In genomic region chr19:16566702-16567101, GRCh38 we compare ENCODE assay signal across 15 cellular contexts. TPM values are rescaled to one million over a fixed set of nuclear protein-coding genes. Genes with fewer than 3 reads are reported as not detected.
DNase-seq lines count a peak whose midpoint lies in the region; ATAC-seq and FAIRE-seq lines count a peak whose summit lies in the region.
"Had no signal": no experiment of that assay in that cellular context is flagged by ENCODE, and none has a peak within 500 bp of the region (broad histone marks: within the 10 kb centered on the region; RNA-seq: fewer than 3 reads in every experiment).

No MANE protein-coding gene starts in this region.

- ATAC-seq in natural killer cell treated with Interleukin-12 subunit alpha and Interleukin-12 subunit beta and Interleukin-15 and Interleukin-18, amount 100 ng/mL, for 72 hours = no peak

- no peak overlapping the region for H3K4me3 ChIP-seq in BLaER1 treated with 17β-estradiol and CSF1 and Interleukin-3, amounts not matched to agents 10 nM and 100 nM
- H3K4me3 ChIP-seq: right atrium auricular region had no signal

- peaks cover 15 to 29% (median 26%) of the 10 kb centered on the region in 10 experiments for H3K4me1 ChIP-seq in BLaER1 treated with 17β-estradiol and CSF1 and Interleukin-3, amounts not matched to agents 10 nM and 100 nM

- no peaks in the 10 kb centered on the region for H3K9me3 Mint-ChIP-seq in activated naive CD8-positive, alpha-beta T cell treated with anti-CD3 and anti-CD28 coated beads for 36 hours
- no peaks in the 10 kb centered on the region for H3K9me3 Mint-ChIP-seq in natural killer cell treated with Interleukin-12 subunit alpha and Interleukin-12 subunit beta and Interleukin-15 and Interleukin-18, amount 100 ng/mL, for 72 hours
- H3K9me3 Mint-ChIP-seq: H9, nephron had no signal

- no peaks in the 10 kb centered on the region for H3K27me3 Mint-ChIP-seq in activated naive CD8-positive, alpha-beta T cell treated with anti-CD3 and anti-CD28 coated beads for 36 hours
- no peaks in the 10 kb centered on the region for H3K27me3 Mint-ChIP-seq in natural killer cell treated with Interleukin-12 subunit alpha and Interleukin-12 subunit beta and Interleukin-15 and Interleukin-18, amount 100 ng/mL, for 72 hours

- peaks cover 80 to 92% (median 88%) of the 10 kb centered on the region in 11 experiments for H3K36me3 ChIP-seq in BLaER1 treated with 17β-estradiol and CSF1 and Interleukin-3, amounts not matched to agents 10 nM and 100 nM

- H3K36me3 Mint-ChIP-seq in activated naive CD8-positive, alpha-beta T cell treated with anti-CD3 and anti-CD28 coated beads for 36 hours = peaks cover 42% of the 10 kb centered on the region
- peaks cover 19% of the 10 kb centered on the region for H3K36me3 Mint-ChIP-seq in natural killer cell treated with Interleukin-12 subunit alpha and Interleukin-12 subunit beta and Interleukin-15 and Interleukin-18, amount 100 ng/mL, for 72 hours

- FAIRE-seq in GM19239 (lab: Jason Lieb, UNC) = peak; percentile 23

- H3K27me3 ChIP-seq in BLaER1 treated with 17β-estradiol and CSF1 and Interleukin-3, amounts not matched to agents 10 nM and 100 nM = no peaks in the 10 kb centered on the region
- H3K27me3 ChIP-seq: right atrium auricular region had no signal

- peak overlapping the region; percentile 93 for H3K27ac Mint-ChIP-seq in activated naive CD8-positive, alpha-beta T cell treated with anti-CD3 and anti-CD28 coated beads for 36 hours
- H3K27ac Mint-ChIP-seq in natural killer cell treated with Interleukin-12 subunit alpha and Interleukin-12 subunit beta and Interleukin-15 and Interleukin-18, amount 100 ng/mL, for 72 hours = peak overlapping the region; percentile 72
- H3K27ac Mint-ChIP-seq: H9, nephron had no signal

- H3K9ac ChIP-seq in BLaER1 treated with 17β-estradiol and CSF1 and Interleukin-3, amounts not matched to agents 10 nM and 100 nM = peak overlapping the region in 8 of 11 experiments; percentile 13 to 51 (median 23); a peak in 10 of 22 replicates

- no peak for DNase-seq in GM19239 (ENCODE audit: insufficient read length, low spot score)
- no peak for DNase-seq in activated naive CD8-positive, alpha-beta T cell treated with anti-CD3 and anti-CD28 coated beads for 36 hours
- no peak for DNase-seq in natural killer cell treated with Interleukin-12 subunit alpha and Interleukin-12 subunit beta and Interleukin-15 and Interleukin-18, amount 100 ng/mL, for 72 hours (ENCODE audit: low spot score)
- DNase-seq in NCI-H1694 treated with DMSO at 0.1 percent for 48 hours (lab: John Stamatoyannopoulos, UW) = no peak
- DNase-seq in HT-29 (ENCODE audit: low spot score) = no peak
- no peak for DNase-seq in stimulated activated CD4-positive, alpha-beta T cell treated with anti-CD3 and anti-CD28 coated beads, Interleukin-1b, Interleukin-23, amount 100 ng/mL, for 48 hours
- DNase-seq: foreskin melanocyte, H9, left ventricle myocardium superior, NCI-H1092 treated with DMSO at 0.1 percent for 48 hours, NCI-H2227 treated with DMSO at 0.1 percent for 48 hours, trophoblast cell had no signal

- peak overlapping the region in 6 of 11 experiments; percentile 13 to 68 (median 43); a peak in 8 of 22 replicates for H3K27ac ChIP-seq in BLaER1 treated with 17β-estradiol and CSF1 and Interleukin-3, amounts not matched to agents 10 nM and 100 nM
- H3K27ac ChIP-seq: right atrium auricular region had no signal

- H4K20me1 ChIP-seq in BLaER1 treated with 17β-estradiol and CSF1 and Interleukin-3, amounts not matched to agents 10 nM and 100 nM = peaks cover 0 to 67% (median 26%) of the 10 kb centered on the region in 11 experiments; a peak in 15 of 22 replicates

- peaks cover 27% of the 10 kb centered on the region for H3K4me1 Mint-ChIP-seq in activated naive CD8-positive, alpha-beta T cell treated with anti-CD3 and anti-CD28 coated beads for 36 hours
- peaks cover 19 to 23% of the 10 kb centered on the region in 2 donors for H3K4me1 Mint-ChIP-seq in natural killer cell treated with Interleukin-12 subunit alpha and Interleukin-12 subunit beta and Interleukin-15 and Interleukin-18, amount 100 ng/mL, for 72 hours (ENCODE audit: low read depth in 2 of 2)

- no peak overlapping the region for H3K4me3 Mint-ChIP-seq in activated naive CD8-positive, alpha-beta T cell treated with anti-CD3 and anti-CD28 coated beads for 36 hours
- peak overlapping the region; percentile 79 for H3K4me3 Mint-ChIP-seq in natural killer cell treated with Interleukin-12 subunit alpha and Interleukin-12 subunit beta and Interleukin-15 and Interleukin-18, amount 100 ng/mL, for 72 hours
- H3K4me3 Mint-ChIP-seq: H9 had no signal

- peak overlapping the region in 9 of 11 experiments; percentile 37 to 70 (median 56); a peak in 17 of 22 replicates for H3K4me2 ChIP-seq in BLaER1 treated with 17β-estradiol and CSF1 and Interleukin-3, amounts not matched to agents 10 nM and 100 nM

- peaks cover 0 to 11% (median 5%) of the 10 kb centered on the region in 11 experiments; a peak in 5 of 22 replicates for H3K9me3 ChIP-seq in BLaER1 treated with 17β-estradiol and CSF1 and Interleukin-3, amounts not matched to agents 10 nM and 100 nM (replicated peaks in 1 of 11)
- H3K9me3 ChIP-seq: right atrium auricular region had no signal

RNA-seq across cellular contexts. Expression of gene SLC35E1, which starts 5.5 kb away (rescaled TPM):
- total RNA-seq in activated naive CD8-positive, alpha-beta T cell treated with anti-CD3 and anti-CD28 coated beads for 36 hours = 10 to 100 TPM; 46.7 TPM
- 10 to 100 TPM; 52.2 to 71.5 TPM for total RNA-seq in natural killer cell treated with Interleukin-12 subunit alpha and Interleukin-12 subunit beta and Interleukin-15 and Interleukin-18, amount 100 ng/mL, for 72 hours
- 16.8 and 23.4 TPM in 2 replicates for total RNA-seq in HT-29 (2014; rRNA removed; shearing (Covaris generic))

RNA-seq across cellular contexts. Expression of gene CHERP, which starts 24.5 kb away (rescaled TPM):
- 10 to 100 TPM; 82.3 to 93.7 TPM for total RNA-seq in activated naive CD8-positive, alpha-beta T cell treated with anti-CD3 and anti-CD28 coated beads for 36 hours
- total RNA-seq in natural killer cell treated with Interleukin-12 subunit alpha and Interleukin-12 subunit beta and Interleukin-15 and Interleukin-18, amount 100 ng/mL, for 72 hours = 10 to 100 TPM; 64.1 to 93.0 TPM
- 8.8 and 10.7 TPM in 2 replicates for total RNA-seq in HT-29 (2014; rRNA removed; shearing (Covaris generic))
